ENCODE assay signal across 8 cellular contexts in genomic region chr2:64730551-64731305, GRCh38.
DNase-seq lines count a peak whose midpoint lies in the region; ATAC-seq, FAIRE-seq and TF ChIP-seq lines count a peak whose summit lies in the region.

No MANE protein-coding gene starts in this region.

- H2AFZ ChIP-seq in keratinocyte (ENCODE audit: control insufficient read depth, low read length), result peak overlapping the region; percentile 80

- H3K27me3 ChIP-seq in MG63 (no peaks in the 10 kb centered on the region), keratinocyte (ENCODE audit: control insufficient read depth, extremely low read depth, insufficient read depth, low read length) (no peaks in the 10 kb centered on the region), small intestine (ENCODE audit: control insufficient read depth in 2 of 2, insufficient read depth in 2 of 2, low read length in 2 of 2) (no peaks in the 10 kb centered on the region)

- no peaks in the 10 kb centered on the region for H3K9me1 ChIP-seq in keratinocyte (ENCODE audit: control insufficient read depth, extremely low read depth, insufficient read depth, low read length)

- peak overlapping the region; percentile 33 for H3K27ac ChIP-seq in keratinocyte (ENCODE audit: control insufficient read depth, insufficient read depth, low read length)
- H3K27ac ChIP-seq in small intestine (ENCODE audit: low read depth in 1 of 2, low read length in 1 of 2), result peak overlapping the region; percentile 58 to 90

- H3K9me3 Mint-ChIP-seq in T-helper 1 cell treated with Interleukin-12 subunit alpha and Interleukin-12 subunit beta and Interleukin-4 antibody, amounts not matched to agents 30 μg/mL and 1 μg/mL, for 36 hours, result no peaks in the 10 kb centered on the region

- FAIRE-seq in keratinocyte (lab: Jason Lieb, UNC), result peak; percentile 86
- FAIRE-seq in small intestine (lab: Jason Lieb, UNC), result no peak

- dilution Hi-C loops in keratinocyte (cut with MboI; ENCODE audit: extremely low pct_ligation_motif_present, low sequenced_read_pairs), result no loop called here

- H3K27ac Mint-ChIP-seq in T-helper 1 cell treated with Interleukin-12 subunit alpha and Interleukin-12 subunit beta and Interleukin-4 antibody, amounts not matched to agents 30 μg/mL and 1 μg/mL, for 36 hours, result peak overlapping the region; percentile 95

- no peak for TF ChIP-seq CTCF in keratinocyte (optimal IDR thresholded peaks at IDR 0.05 in 1 of 3, IDR thresholded peaks at IDR 0.05 in 1 of 3, conservative IDR thresholded peaks at IDR 0.05 in 1 of 3; ENCODE audit: extremely low read depth in 1 of 3, insufficient read depth in 2 of 3, low read length in 3 of 3)

- no peak for ATAC-seq in HG03442 (IDR thresholded peaks at IDR 0.05; ENCODE audit: unreplicated experiment)
- no peak for ATAC-seq in GM19397 (IDR thresholded peaks at IDR 0.05; ENCODE audit: unreplicated experiment)

- H3K36me3 Mint-ChIP-seq in T-helper 1 cell treated with Interleukin-12 subunit alpha and Interleukin-12 subunit beta and Interleukin-4 antibody, amounts not matched to agents 30 μg/mL and 1 μg/mL, for 36 hours (ENCODE audit: low read depth), result peaks cover 22% of the 10 kb centered on the region

- H3K4me3 Mint-ChIP-seq in T-helper 1 cell treated with Interleukin-12 subunit alpha and Interleukin-12 subunit beta and Interleukin-4 antibody, amounts not matched to agents 30 μg/mL and 1 μg/mL, for 36 hours, result peak overlapping the region; percentile 74

- H3K4me1 ChIP-seq in keratinocyte (ENCODE audit: control insufficient read depth, extremely low read depth, insufficient read depth, low read length), result peaks cover 17% of the 10 kb centered on the region
- H3K4me1 ChIP-seq in small intestine (ENCODE audit: control insufficient read depth in 2 of 2, insufficient read depth in 1 of 2, low read depth in 1 of 2, low read length in 1 of 2), result peaks cover 10% of the 10 kb centered on the region in 2 donors

- peak; percentile 19 for DNase-seq in G401 (ENCODE audit: low spot score)
- DNase-seq in MG63, result peak; percentile 87
- peak; percentile 36 for DNase-seq in brain pericyte (ENCODE audit: low read depth, low spot score)
- no peak for DNase-seq in keratinocyte (ENCODE audit: low read depth, low spot score)
- peak; percentile 62 for DNase-seq in small intestine

- 2 to 4% (median 3%) methylated on average over 9 of the region's 9 CpGs for WGBS in small intestine, 3 donors

- peak overlapping the region; percentile 28 for H3K9ac ChIP-seq in keratinocyte (ENCODE audit: control insufficient read depth, extremely low read depth, insufficient read depth, low read length)

- H3K4me3 ChIP-seq in MG63, result peak overlapping the region; percentile 40
- peak overlapping the region in 2 of 3 experiments; percentile 50 to 58 for H3K4me3 ChIP-seq in keratinocyte (ENCODE audit: control insufficient read depth in 2 of 3, extremely low read depth in 1 of 3, insufficient read depth in 2 of 3, low read depth in 1 of 3, low read length in 3 of 3)
- H3K4me3 ChIP-seq in small intestine (ENCODE audit: low read depth in 1 of 2, low read length in 2 of 2), result peak overlapping the region in 1 of 2 donors; percentile 5

- H3K4me1 Mint-ChIP-seq in T-helper 1 cell treated with Interleukin-12 subunit alpha and Interleukin-12 subunit beta and Interleukin-4 antibody, amounts not matched to agents 30 μg/mL and 1 μg/mL, for 36 hours (ENCODE audit: low read depth), result peaks cover 64% of the 10 kb centered on the region

- peak overlapping the region; percentile 74 for H3K4me2 ChIP-seq in keratinocyte (ENCODE audit: control insufficient read depth, extremely low read depth, insufficient read depth, low read depth, low read length)

- no peaks in the 10 kb centered on the region for H3K79me2 ChIP-seq in keratinocyte (ENCODE audit: control insufficient read depth, insufficient read depth, low read length)

- H3K36me3 ChIP-seq in MG63, result no peaks in the 10 kb centered on the region; the same call in 1 of the 2 replicates
- no peaks in the 10 kb centered on the region for H3K36me3 ChIP-seq in keratinocyte (ENCODE audit: control insufficient read depth in 2 of 2, extremely low read depth in 1 of 2, insufficient read depth in 2 of 2, low read length in 2 of 2)
- H3K36me3 ChIP-seq in small intestine (ENCODE audit: control insufficient read depth in 2 of 2, insufficient read depth in 2 of 2, low read length in 2 of 2), result no peaks in the 10 kb centered on the region

- H3K9me3 ChIP-seq in MG63, result no peaks in the 10 kb centered on the region
- H3K9me3 ChIP-seq in keratinocyte (ENCODE audit: control insufficient read depth, low read depth, low read length), result no peaks in the 10 kb centered on the region
- no peaks in the 10 kb centered on the region for H3K9me3 ChIP-seq in small intestine (ENCODE audit: control insufficient read depth, low read depth)

- in situ Hi-C loops in G401 (cut with HindIII; ENCODE audit: low sequenced_read_pairs), result no loop called here

- no peaks in the 10 kb centered on the region for H4K20me1 ChIP-seq in keratinocyte (ENCODE audit: control insufficient read depth, extremely low read depth, insufficient read depth, low read length)

- H3K27me3 Mint-ChIP-seq in T-helper 1 cell treated with Interleukin-12 subunit alpha and Interleukin-12 subunit beta and Interleukin-4 antibody, amounts not matched to agents 30 μg/mL and 1 μg/mL, for 36 hours (ENCODE audit: low read depth), result no peaks in the 10 kb centered on the region
